Comparison of ENCODE assay signal across 8 cellular contexts in the genomic region with DNA sequence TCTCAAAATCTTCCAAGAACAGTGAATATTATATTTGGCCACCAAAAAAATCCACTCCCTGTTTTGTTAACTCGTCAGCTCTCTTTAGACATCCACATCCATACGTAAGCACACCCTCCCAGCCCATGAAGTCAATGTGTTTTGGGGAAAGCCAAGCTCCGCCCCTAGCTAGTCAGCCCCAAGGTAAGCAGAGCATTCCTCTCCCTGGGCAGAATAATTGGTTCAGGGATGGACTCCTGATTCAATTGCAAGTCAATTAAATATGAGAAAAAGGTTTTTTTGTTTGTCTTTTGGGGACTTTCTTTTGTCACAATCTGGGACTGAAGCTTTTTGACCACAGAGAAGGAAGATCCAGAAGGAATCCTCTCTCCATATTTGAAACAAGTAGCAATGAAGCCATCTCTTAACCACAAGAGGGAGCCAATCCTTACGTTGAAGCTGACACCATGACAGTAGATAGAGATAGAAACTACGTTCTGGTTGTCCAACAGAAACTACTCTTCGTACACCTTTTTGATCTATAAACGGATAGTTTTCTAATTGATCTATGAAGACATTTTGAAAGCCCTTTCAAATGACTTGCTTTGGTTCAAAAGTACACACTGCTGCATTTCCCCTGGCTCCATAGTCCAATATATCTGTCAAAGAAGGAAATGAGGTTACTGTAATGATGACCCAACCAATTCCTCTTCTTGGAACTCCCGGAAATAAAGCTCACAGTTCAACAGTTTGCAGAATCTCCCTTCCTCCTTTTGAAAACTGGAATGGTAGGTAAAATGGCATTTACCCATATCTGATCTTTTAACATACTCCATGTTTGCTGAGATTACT.
DNase-seq lines count a peak whose midpoint lies in the region; ATAC-seq and TF ChIP-seq lines count a peak whose summit lies in the region.

No MANE protein-coding gene starts in this region.

- DNase-seq in GM23338 (ENCODE audit: low spot score) (peak; percentile 78), NCI-H1417 treated with DMSO at 0.1 percent for 48 hours (lab: John Stamatoyannopoulos, UW) (peak; percentile 37), astrocyte of the hippocampus (ENCODE audit: low read depth, low spot score) (peak; percentile 48), immature natural killer cell (peak; percentile 45 to 54 (median 48)), stromal cell of bone marrow (ENCODE audit: low read depth) (peak; percentile 49)
- no peak for DNase-seq in CD8-positive, alpha-beta memory T cell

- POLR2A ChIA-PET in CD8-positive, alpha-beta memory T cell (lab: Charles Lee) = no interaction called here

- H3K36me3 ChIP-seq in BLaER1 (no peaks in the 10 kb centered on the region), GM23338 (ENCODE audit: insufficient read depth) (no peaks in the 10 kb centered on the region)
- no peaks in the 10 kb centered on the region for H3K36me3 ChIP-seq in CD8-positive, alpha-beta memory T cell (ENCODE audit: insufficient read depth, low read length)

- no peak overlapping the region for H3K9ac ChIP-seq in BLaER1

- no peak overlapping the region for H2AFZ ChIP-seq in GM23338

- H3K36me3 Mint-ChIP-seq in GM23338 (ENCODE audit: low read depth) = no peaks in the 10 kb centered on the region
- H3K36me3 Mint-ChIP-seq in immature natural killer cell = no peaks in the 10 kb centered on the region
- H3K36me3 Mint-ChIP-seq in CD8-positive, alpha-beta memory T cell = no peaks in the 10 kb centered on the region

- no peaks in the 10 kb centered on the region for H4K20me1 ChIP-seq in BLaER1
- no peaks in the 10 kb centered on the region for H4K20me1 ChIP-seq in GM23338 (replicated peaks; ENCODE audit: insufficient read depth)

- H3K9me2 ChIP-seq in GM23338 (ENCODE audit: insufficient read depth) = no peaks in the 10 kb centered on the region

- H3K27me3 ChIP-seq in BLaER1 (no peaks in the 10 kb centered on the region), GM23338 (ENCODE audit: insufficient read depth) (no peaks in the 10 kb centered on the region)
- no peaks in the 10 kb centered on the region for H3K27me3 ChIP-seq in CD8-positive, alpha-beta memory T cell (ENCODE audit: insufficient read depth, low read length, poor library complexity, severe bottlenecking)

- H3K4me3 ChIP-seq in BLaER1 (no peak overlapping the region), GM23338 (no peak overlapping the region)
- no peak overlapping the region for H3K4me3 ChIP-seq in CD8-positive, alpha-beta memory T cell (ENCODE audit: low read length)

- H3K9me3 ChIP-seq in BLaER1 = no peaks in the 10 kb centered on the region
- H3K9me3 ChIP-seq in CD8-positive, alpha-beta memory T cell (ENCODE audit: low read length) = no peaks in the 10 kb centered on the region

- peak; percentile 77 to 88 for TF ChIP-seq CTCF in GM23338 (conservative IDR thresholded peaks at IDR 0.05; ENCODE audit: low read depth in 2 of 2)

- H3K4me2 ChIP-seq in BLaER1 (peak overlapping the region; percentile 25; the same call in 1 of the 2 replicates), GM23338 (no peak overlapping the region)

- CTCF ChIA-PET in CD8-positive, alpha-beta memory T cell (lab: Charles Lee) = interaction anchor here (1.1 kb wide), 1 partner anchor 164 kb away, joined by 3 read pairs; no protein-coding TSS in a partner anchor

- 0 out of 2 replicates have a peak, but pooled peaks cover 4% of the 10 kb centered on the region for H3K4me1 ChIP-seq in BLaER1
- H3K4me1 ChIP-seq in GM23338 (ENCODE audit: insufficient read depth) = no peaks in the 10 kb centered on the region
- no peaks in the 10 kb centered on the region for H3K4me1 ChIP-seq in CD8-positive, alpha-beta memory T cell (ENCODE audit: insufficient read depth, low read length)

- H3F3A ChIP-seq in GM23338 (replicated peaks; ENCODE audit: low read depth) = no peaks in the 10 kb centered on the region

- peaks cover 5% of the 10 kb centered on the region; the same call in 2 of the 3 replicates for H3K4me1 Mint-ChIP-seq in GM23338
- H3K4me1 Mint-ChIP-seq in immature natural killer cell = peaks cover 6 to 9% of the 10 kb centered on the region in 2 donors
- H3K4me1 Mint-ChIP-seq in CD8-positive, alpha-beta memory T cell = no peaks in the 10 kb centered on the region

- no peaks in the 10 kb centered on the region for H3K79me2 ChIP-seq in GM23338 (replicated peaks; ENCODE audit: insufficient read depth)

- ATAC-seq in GM23338 (peak; percentile 83), GM21619 (IDR thresholded peaks at IDR 0.05; ENCODE audit: unreplicated experiment) (no peak)

- H3K4me3 Mint-ChIP-seq in GM23338 (no peak overlapping the region), immature natural killer cell (peak overlapping the region in 4 of 5 donors; percentile 58 to 68 (median 62))
- H3K4me3 Mint-ChIP-seq in CD8-positive, alpha-beta memory T cell = peak overlapping the region in 1 of 7 donors; percentile 42

- H3K9me3 Mint-ChIP-seq in GM23338 = no peaks in the 10 kb centered on the region
- H3K9me3 Mint-ChIP-seq in immature natural killer cell = no peaks in the 10 kb centered on the region
- peaks cover 0 to 28% (median 2%) of the 10 kb centered on the region in 5 donors for H3K9me3 Mint-ChIP-seq in CD8-positive, alpha-beta memory T cell

- H3K27me3 Mint-ChIP-seq in GM23338 (ENCODE audit: insufficient read depth, low read depth, poor library complexity) (no peaks in the 10 kb centered on the region), immature natural killer cell (ENCODE audit: low read depth in 3 of 3) (peaks cover 0 to 20% (median 0%) of the 10 kb centered on the region in 3 donors)
- peaks cover 0 to 2% of the 10 kb centered on the region in 2 donors for H3K27me3 Mint-ChIP-seq in CD8-positive, alpha-beta memory T cell

- H3K27ac Mint-ChIP-seq in GM23338 (no peak overlapping the region), immature natural killer cell (no peak overlapping the region)
- H3K27ac Mint-ChIP-seq in CD8-positive, alpha-beta memory T cell = peak overlapping the region in 1 of 8 donors; percentile 16

- H3K27ac ChIP-seq in BLaER1 (no peak overlapping the region), GM23338 (ENCODE audit: low read depth) (no peak overlapping the region)
- no peak overlapping the region for H3K27ac ChIP-seq in CD8-positive, alpha-beta memory T cell (ENCODE audit: low read depth, low read length)

TF ChIP-seq in GM23338, 12 proteins besides CTCF, POLR2A, EP300 and RAD21:
- TF ChIP-seq ZNF114 (CRISPR knock-in tag; IDR thresholded peaks at IDR 0.05) = peak; percentile 72; the same call in 1 of the 2 replicates
- TF ChIP-seq, protein P1, sequence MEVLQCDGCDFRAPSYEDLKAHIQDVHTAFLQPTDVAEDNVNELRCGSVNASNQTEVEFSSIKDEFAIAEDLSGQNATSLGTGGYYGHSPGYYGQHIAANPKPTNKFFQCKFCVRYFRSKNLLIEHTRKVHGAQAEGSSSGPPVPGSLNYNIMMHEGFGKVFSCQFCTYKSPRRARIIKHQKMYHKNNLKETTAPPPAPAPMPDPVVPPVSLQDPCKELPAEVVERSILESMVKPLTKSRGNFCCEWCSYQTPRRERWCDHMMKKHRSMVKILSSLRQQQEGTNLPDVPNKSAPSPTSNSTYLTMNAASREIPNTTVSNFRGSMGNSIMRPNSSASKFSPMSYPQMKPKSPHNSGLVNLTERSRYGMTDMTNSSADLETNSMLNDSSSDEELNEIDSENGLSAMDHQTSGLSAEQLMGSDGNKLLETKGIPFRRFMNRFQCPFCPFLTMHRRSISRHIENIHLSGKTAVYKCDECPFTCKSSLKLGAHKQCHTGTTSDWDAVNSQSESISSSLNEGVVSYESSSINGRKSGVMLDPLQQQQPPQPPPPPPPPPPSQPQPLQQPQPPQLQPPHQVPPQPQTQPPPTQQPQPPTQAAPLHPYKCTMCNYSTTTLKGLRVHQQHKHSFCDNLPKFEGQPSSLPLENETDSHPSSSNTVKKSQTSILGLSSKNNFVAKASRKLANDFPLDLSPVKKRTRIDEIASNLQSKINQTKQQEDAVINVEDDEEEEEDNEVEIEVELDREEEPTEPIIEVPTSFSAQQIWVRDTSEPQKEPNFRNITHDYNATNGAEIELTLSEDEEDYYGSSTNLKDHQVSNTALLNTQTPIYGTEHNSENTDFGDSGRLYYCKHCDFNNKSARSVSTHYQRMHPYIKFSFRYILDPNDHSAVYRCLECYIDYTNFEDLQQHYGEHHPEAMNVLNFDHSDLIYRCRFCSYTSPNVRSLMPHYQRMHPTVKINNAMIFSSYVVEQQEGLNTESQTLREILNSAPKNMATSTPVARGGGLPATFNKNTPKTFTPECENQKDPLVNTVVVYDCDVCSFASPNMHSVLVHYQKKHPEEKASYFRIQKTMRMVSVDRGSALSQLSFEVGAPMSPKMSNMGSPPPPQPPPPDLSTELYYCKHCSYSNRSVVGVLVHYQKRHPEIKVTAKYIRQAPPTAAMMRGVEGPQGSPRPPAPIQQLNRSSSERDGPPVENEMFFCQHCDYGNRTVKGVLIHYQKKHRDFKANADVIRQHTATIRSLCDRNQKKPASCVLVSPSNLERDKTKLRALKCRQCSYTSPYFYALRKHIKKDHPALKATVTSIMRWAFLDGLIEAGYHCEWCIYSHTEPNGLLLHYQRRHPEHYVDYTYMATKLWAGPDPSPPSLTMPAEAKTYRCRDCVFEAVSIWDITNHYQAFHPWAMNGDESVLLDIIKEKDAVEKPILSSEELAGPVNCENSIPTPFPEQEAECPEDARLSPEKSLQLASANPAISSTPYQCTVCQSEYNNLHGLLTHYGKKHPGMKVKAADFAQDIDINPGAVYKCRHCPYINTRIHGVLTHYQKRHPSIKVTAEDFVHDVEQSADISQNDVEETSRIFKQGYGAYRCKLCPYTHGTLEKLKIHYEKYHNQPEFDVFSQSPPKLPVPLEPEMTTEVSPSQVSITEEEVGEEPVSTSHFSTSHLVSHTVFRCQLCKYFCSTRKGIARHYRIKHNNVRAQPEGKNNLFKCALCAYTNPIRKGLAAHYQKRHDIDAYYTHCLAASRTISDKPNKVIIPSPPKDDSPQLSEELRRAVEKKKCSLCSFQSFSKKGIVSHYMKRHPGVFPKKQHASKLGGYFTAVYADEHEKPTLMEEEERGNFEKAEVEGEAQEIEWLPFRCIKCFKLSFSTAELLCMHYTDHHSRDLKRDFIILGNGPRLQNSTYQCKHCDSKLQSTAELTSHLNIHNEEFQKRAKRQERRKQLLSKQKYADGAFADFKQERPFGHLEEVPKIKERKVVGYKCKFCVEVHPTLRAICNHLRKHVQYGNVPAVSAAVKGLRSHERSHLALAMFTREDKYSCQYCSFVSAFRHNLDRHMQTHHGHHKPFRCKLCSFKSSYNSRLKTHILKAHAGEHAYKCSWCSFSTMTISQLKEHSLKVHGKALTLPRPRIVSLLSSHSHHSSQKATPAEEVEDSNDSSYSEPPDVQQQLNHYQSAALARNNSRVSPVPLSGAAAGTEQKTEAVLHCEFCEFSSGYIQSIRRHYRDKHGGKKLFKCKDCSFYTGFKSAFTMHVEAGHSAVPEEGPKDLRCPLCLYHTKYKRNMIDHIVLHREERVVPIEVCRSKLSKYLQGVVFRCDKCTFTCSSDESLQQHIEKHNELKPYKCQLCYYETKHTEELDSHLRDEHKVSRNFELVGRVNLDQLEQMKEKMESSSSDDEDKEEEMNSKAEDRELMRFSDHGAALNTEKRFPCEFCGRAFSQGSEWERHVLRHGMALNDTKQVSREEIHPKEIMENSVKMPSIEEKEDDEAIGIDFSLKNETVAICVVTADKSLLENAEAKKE (CRISPR knock-in tag; IDR thresholded peaks at IDR 0.05) = peak; percentile 76; the same call in 1 of the 2 replicates
- TF ChIP-seq EZH2 (IDR thresholded peaks at IDR 0.05; ENCODE audit: low read depth, unreplicated experiment) = no peak
TF ChIP-seq in GM23338: peak in this region for 2.

Comparison
In these comparisons a context has a peak if more than half of its experiments do, and no peak if none do; other contexts are left out.
1. DNase-seq: peak in GM23338 (single experiment), NCI-H1417 treated with DMSO at 0.1 percent for 48 hours (single experiment), astrocyte of the hippocampus (single experiment), immature natural killer cell (3 of 3) and stromal cell of bone marrow (single experiment); none in CD8-positive, alpha-beta memory T cell (0 of 5).